ENCODE assay signal across 23 cellular contexts in the genomic region with DNA sequence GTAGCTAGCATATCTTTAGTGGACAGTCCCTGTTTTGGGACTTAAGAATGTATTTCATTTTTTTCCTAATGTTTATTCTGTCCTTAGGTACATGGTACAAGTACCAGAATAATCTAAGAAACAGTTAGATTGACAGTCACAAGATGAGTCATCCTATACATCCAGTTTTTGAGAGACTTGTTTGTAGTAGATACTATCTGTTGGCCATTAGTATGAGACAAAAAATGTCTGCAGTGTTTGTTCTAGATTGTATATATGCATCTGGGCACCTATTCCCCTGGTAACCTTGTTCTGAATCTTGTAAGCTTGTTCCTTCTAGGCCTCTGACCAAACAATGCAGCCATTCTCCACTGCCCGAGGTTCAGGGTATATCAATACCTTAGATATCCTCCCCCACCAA.
"Had no signal": no experiment of that assay in that cellular context is flagged by ENCODE, and none has a peak within 500 bp of the region (broad histone marks: within the 10 kb centered on the region; RNA-seq: fewer than 3 reads in every experiment).

No MANE protein-coding gene starts in this region.

- H3K9me3 ChIP-seq: esophagus muscularis mucosa, heart right ventricle, left lung, suprapubic skin had no signal

- H3K4me2 ChIP-seq: neural progenitor cell, smooth muscle cell had no signal

- H3K27me3 ChIP-seq: esophagus muscularis mucosa, heart right ventricle, left lung, neural progenitor cell, suprapubic skin had no signal

- H3K79me2 ChIP-seq: parathyroid adenoma had no signal

- H3K9ac ChIP-seq: neural progenitor cell, parathyroid adenoma had no signal

- H3K4me3 ChIP-seq: esophagus muscularis mucosa, heart right ventricle, left lung, neural progenitor cell, smooth muscle cell, suprapubic skin had no signal

- ATAC-seq: heart right ventricle; left cardiac atrium; left lung; naive thymus-derived CD4-positive, alpha-beta T cell; sciatic nerve; stimulated activated naive CD8-positive, alpha-beta T cell treated with anti-CD3 and anti-CD28 coated beads, Interleukin-15, amount 100 ng/mL, for 72 hours had no signal

- DNase-seq: effector CD8-positive, alpha-beta T cell; endodermal cell; foreskin melanocyte; glutamatergic neuron; heart right ventricle; hippocampal formation; left cardiac atrium; left lung; mesendoderm; midbrain; naive thymus-derived CD4-positive, alpha-beta T cell; stimulated activated CD4-positive, alpha-beta T cell treated with anti-CD3 and anti-CD28 coated beads, Interleukin-12 subunit alpha, Interleukin-12 subunit beta, amount 100 ng/mL, for 4 hours; stimulated activated CD4-positive, alpha-beta T cell treated with anti-CD3 and anti-CD28 coated beads, Interleukin-1b, Interleukin-23, amount 100 ng/mL, for 48 hours; stimulated activated CD4-positive, alpha-beta T cell treated with anti-CD3 and anti-CD28 coated beads, Interleukin-4, amount 100 ng/mL, for 1 hour; stimulated activated CD8-positive, alpha-beta memory T cell treated with anti-CD3 and anti-CD28 coated beads, Interleukin-4, amount 100 ng/mL, for 48 hours; stimulated activated naive CD4-positive, alpha-beta T cell; stimulated activated naive CD8-positive, alpha-beta T cell treated with anti-CD3 and anti-CD28 coated beads, Interleukin-15, amount 100 ng/mL, for 72 hours had no signal

- H3K27ac ChIP-seq: esophagus muscularis mucosa, heart right ventricle, left lung, neural progenitor cell, parathyroid adenoma, suprapubic skin had no signal

- H3K36me3 ChIP-seq: esophagus muscularis mucosa, heart right ventricle, left lung, neural progenitor cell, suprapubic skin had no signal

- H3K4me1 ChIP-seq: esophagus muscularis mucosa, heart right ventricle, left lung, neural progenitor cell, parathyroid adenoma, suprapubic skin had no signal

- H2AFZ ChIP-seq: neural progenitor cell, parathyroid adenoma had no signal
